In genomic region chr4:130056286-130056685, GRCh38 we compare ENCODE assay signal across 21 cellular contexts.
"Had no signal": no experiment of that assay in that cellular context is flagged by ENCODE, and none has a peak within 500 bp of the region (broad histone marks: within the 10 kb centered on the region; RNA-seq: fewer than 3 reads in every experiment).

No MANE protein-coding gene starts in this region.

- H3K36me3 Mint-ChIP-seq: activated naive CD8-positive, alpha-beta T cell treated with anti-CD3 and anti-CD28 coated beads, Interleukin-2, amount 10 ng/mL, durations not matched to agents 7 days and 5 days had no signal

- H3K4me3 Mint-ChIP-seq: activated naive CD8-positive, alpha-beta T cell treated with anti-CD3 and anti-CD28 coated beads, Interleukin-2, amount 10 ng/mL, durations not matched to agents 7 days and 5 days; brain; central memory CD8-positive, alpha-beta T cell; neural crest cell had no signal

- H3K27ac Mint-ChIP-seq: activated naive CD8-positive, alpha-beta T cell treated with anti-CD3 and anti-CD28 coated beads, Interleukin-2, amount 10 ng/mL, durations not matched to agents 7 days and 5 days; brain had no signal

- ATAC-seq: left lobe of liver; psoas muscle; sciatic nerve; stimulated activated naive CD8-positive, alpha-beta T cell treated with anti-CD3 and anti-CD28 coated beads, Interleukin-15, Interleukin-2, amounts not matched to agents 100 U/mL and 50 U/mL, for 24 hours had no signal

- H3K36me3 ChIP-seq: esophagus squamous epithelium, suprapubic skin had no signal

- H3K4me1 ChIP-seq: esophagus squamous epithelium, psoas muscle, suprapubic skin had no signal

- H3K27me3 Mint-ChIP-seq: activated naive CD8-positive, alpha-beta T cell treated with anti-CD3 and anti-CD28 coated beads, Interleukin-2, amount 10 ng/mL, durations not matched to agents 7 days and 5 days; brain; central memory CD8-positive, alpha-beta T cell had no signal

- H3K9me3 ChIP-seq: esophagus squamous epithelium, psoas muscle had no signal

- H3K27ac ChIP-seq: coronary artery, esophagus squamous epithelium, psoas muscle, suprapubic skin had no signal

- H3K27me3 ChIP-seq: esophagus squamous epithelium, suprapubic skin had no signal

- DNase-seq: activated CD4-positive, alpha-beta T cell treated with anti-CD3 and anti-CD28 coated beads, Interleukin-2, amount 50 U/mL, for 4 hours; activated CD4-positive, CD25-positive, alpha-beta regulatory T cell treated with anti-CD3 and anti-CD28 coated beads, Interleukin-2, amount 50 U/mL, for 72 hours; activated naive CD4-positive, alpha-beta T cell; activated naive CD8-positive, alpha-beta T cell treated with anti-CD3 and anti-CD28 coated beads, Interleukin-2, amount 10 ng/mL, durations not matched to agents 7 days and 5 days; activated T-cell treated with anti-CD3 and anti-CD28 coated beads for 4 hours; effector CD4-positive, alpha-beta T cell; esophagus squamous epithelium; hippocampal formation; midbrain; psoas muscle; stimulated activated naive CD8-positive, alpha-beta T cell treated with anti-CD3 and anti-CD28 coated beads, Interleukin-15, Interleukin-2, amounts not matched to agents 100 U/mL and 50 U/mL, for 24 hours; trophoblast cell had no signal

- H3K9me3 Mint-ChIP-seq: neural crest cell had no signal

- H3K4me1 Mint-ChIP-seq: activated naive CD8-positive, alpha-beta T cell treated with anti-CD3 and anti-CD28 coated beads, Interleukin-2, amount 10 ng/mL, durations not matched to agents 7 days and 5 days; central memory CD8-positive, alpha-beta T cell had no signal

- FAIRE-seq: endothelial cell of umbilical vein, keratinocyte had no signal

- H3K4me3 ChIP-seq: coronary artery, esophagus squamous epithelium, psoas muscle, suprapubic skin had no signal
